8 cellular contexts compared by ENCODE assay signal in the genomic region with DNA sequence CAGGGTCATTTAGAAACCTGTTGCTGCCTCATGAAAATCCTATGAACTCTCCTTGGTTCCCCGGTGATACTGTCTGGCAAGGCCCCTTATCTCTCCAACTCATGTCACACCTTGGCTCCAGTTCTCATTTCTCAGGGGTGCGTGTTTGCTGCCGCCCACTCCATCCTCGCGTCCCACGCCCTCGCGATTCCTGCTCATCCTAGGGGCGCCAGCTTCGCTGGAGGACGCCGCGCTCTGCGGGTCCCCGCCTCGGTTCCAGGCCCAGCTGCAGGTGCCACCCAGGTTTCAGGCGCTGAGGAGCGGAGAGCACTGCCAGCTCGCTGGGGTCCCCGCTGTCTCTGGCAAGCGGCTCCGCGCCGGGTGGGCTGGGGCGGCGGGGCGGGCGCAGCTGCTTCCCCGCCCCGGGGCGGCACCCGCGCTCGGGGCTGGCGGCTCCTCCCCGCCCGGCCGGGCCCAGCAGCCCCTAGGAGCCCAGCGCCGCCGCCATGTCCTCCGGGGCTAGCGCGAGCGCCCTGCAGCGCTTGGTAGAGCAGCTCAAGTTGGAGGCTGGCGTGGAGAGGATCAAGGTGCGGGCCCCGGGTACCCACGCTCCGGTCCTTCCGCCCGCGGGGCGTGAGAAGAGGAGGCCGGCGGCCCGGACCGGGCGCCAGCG. TPM values are rescaled to one million over a fixed set of nuclear protein-coding genes. Genes with fewer than 3 reads are reported as not detected.
DNase-seq lines count a peak whose midpoint lies in the region; ATAC-seq and TF ChIP-seq lines count a peak whose summit lies in the region.

A gene (plus strand): TSS at position 456 of the 652 bp plus-strand sequence. CDS start 30 bp downstream, at position 486.

- H3K4me3 Mint-ChIP-seq in CD8-positive, alpha-beta T cell: peak within 1 kb of the TSS; percentile 95
- H3K4me3 Mint-ChIP-seq in activated T-helper 1 cell treated with anti-CD3 and anti-CD28 coated beads, Interleukin-12 subunit alpha, Interleukin-12 subunit beta, Interleukin-2, Interleukin-4 antibody, amounts not matched to agents 30 ng/mL and 10 ng/mL and 1 ng/mL, durations not matched to agents 14 hours and 24 hours and 36 hours: peak within 1 kb of the TSS; percentile 89
- peak within 1 kb of the TSS; percentile 88 to 98 (median 94) for H3K4me3 Mint-ChIP-seq in naive thymus-derived CD8-positive, alpha-beta T cell
- peak within 1 kb of the TSS; percentile 94 to 97 for H3K4me3 Mint-ChIP-seq in stimulated activated naive B cell treated with anti-CD40 and anti-IgM and Interleukin-4, amounts not matched to agents 10 μg/mL and 1 μg/mL and 100 μg/mL, for 72 hours

- H3K9me3 Mint-ChIP-seq in CD8-positive, alpha-beta T cell: no peaks in the 10 kb centered on the region
- H3K9me3 Mint-ChIP-seq in activated T-helper 1 cell treated with anti-CD3 and anti-CD28 coated beads, Interleukin-12 subunit alpha, Interleukin-12 subunit beta, Interleukin-2, Interleukin-4 antibody, amounts not matched to agents 30 ng/mL and 10 ng/mL and 1 ng/mL, durations not matched to agents 14 hours and 24 hours and 36 hours: no peaks in the 10 kb centered on the region
- H3K9me3 Mint-ChIP-seq in naive thymus-derived CD8-positive, alpha-beta T cell: no peaks in the 10 kb centered on the region
- no peaks in the 10 kb centered on the region for H3K9me3 Mint-ChIP-seq in stimulated activated naive B cell treated with anti-CD40 and anti-IgM and Interleukin-4, amounts not matched to agents 10 μg/mL and 1 μg/mL and 100 μg/mL, for 72 hours

- DNase-seq in CD8-positive, alpha-beta T cell: peak; percentile 48 to 82 (median 64)
- peak; percentile 65 for DNase-seq in GM19240 (ENCODE audit: insufficient read length, low spot score)
- peak; percentile 53 for DNase-seq in PC-3
- DNase-seq in activated T-helper 1 cell treated with anti-CD3 and anti-CD28 coated beads, Interleukin-12 subunit alpha, Interleukin-12 subunit beta, Interleukin-2, Interleukin-4 antibody, amounts not matched to agents 30 ng/mL and 10 ng/mL and 1 ng/mL, durations not matched to agents 14 hours and 24 hours and 36 hours (ENCODE audit: low spot score): peak; percentile 66
- peak; percentile 35 to 58 for DNase-seq in fibroblast of lung (ENCODE audit: low read depth in 2 of 2)
- DNase-seq in naive thymus-derived CD8-positive, alpha-beta T cell: peak; percentile 60 to 79 (median 72)
- DNase-seq in stimulated activated naive B cell treated with anti-CD40 and anti-IgM and Interleukin-4, amounts not matched to agents 10 μg/mL and 1 μg/mL and 100 μg/mL, for 72 hours: peak; percentile 66

- H3K79me2 ChIP-seq in PC-3 (ENCODE audit: low read length) (peaks cover 31% of the 10 kb centered on the region), fibroblast of lung (ENCODE audit: control insufficient read depth, insufficient read depth, low read length) (peaks cover 28% of the 10 kb centered on the region)

- intact Hi-C loops in CD8-positive, alpha-beta T cell (cut with DNase I, micrococcal nuclease): loop anchor here (1.0 to 10.0 kb wide), 8 partner anchors 30 to 1054 kb away; a partner anchor contains a TSS
- intact Hi-C loops in PC-3 (cut with micrococcal nuclease): no loop called here
- intact Hi-C loops in activated T-helper 1 cell treated with anti-CD3 and anti-CD28 coated beads, Interleukin-12 subunit alpha, Interleukin-12 subunit beta, Interleukin-2, Interleukin-4 antibody, amounts not matched to agents 30 ng/mL and 10 ng/mL and 1 ng/mL, durations not matched to agents 14 hours and 24 hours and 36 hours (cut with micrococcal nuclease): loop anchor here (1.0 to 10.0 kb wide), 7 partner anchors 30 to 826 kb away; a partner anchor contains a TSS

- no peaks in the 10 kb centered on the region for H3K9me2 ChIP-seq in PC-3 (replicated peaks; ENCODE audit: low read length)

- peak within 1 kb of the TSS; percentile 55 for H3K27ac ChIP-seq in CD8-positive, alpha-beta T cell (ENCODE audit: low read depth, low read length)
- H3K27ac ChIP-seq in PC-3 (ENCODE audit: low read length) (no peak within 1 kb of the TSS), fibroblast of lung (ENCODE audit: insufficient read depth, low read length) (peak within 1 kb of the TSS; percentile 69)

- no peaks in the 10 kb centered on the region for H3K9me3 ChIP-seq in CD8-positive, alpha-beta T cell (ENCODE audit: low read length)
- H3K9me3 ChIP-seq in PC-3 (ENCODE audit: low read length): no peaks in the 10 kb centered on the region
- H3K9me3 ChIP-seq in fibroblast of lung (ENCODE audit: control insufficient read depth, insufficient read depth, low read depth, low read length): no peaks in the 10 kb centered on the region

- peaks cover 24% of the 10 kb centered on the region for H3K4me1 ChIP-seq in CD8-positive, alpha-beta T cell (ENCODE audit: insufficient read depth, low read length)
- H3K4me1 ChIP-seq in PC-3 (ENCODE audit: insufficient read depth, low read length) (peaks cover 4% of the 10 kb centered on the region; the same call in 1 of the 2 replicates), fibroblast of lung (ENCODE audit: control insufficient read depth, extremely low read depth, insufficient read depth, low read length) (no peaks in the 10 kb centered on the region)

- no peak for TF ChIP-seq CTCF in CD8-positive, alpha-beta T cell (IDR thresholded peaks at IDR 0.05)
- TF ChIP-seq CTCF in PC-3 (conservative IDR thresholded peaks at IDR 0.05; ENCODE audit: low read depth, low read length) (no peak), fibroblast of lung (conservative IDR thresholded peaks at IDR 0.05 in 1 of 2, IDR thresholded peaks at IDR 0.05 in 1 of 2; ENCODE audit: low read depth in 1 of 2, low read length in 2 of 2) (no peak)

- H2AFZ ChIP-seq in PC-3 (ENCODE audit: low read length) (peak within 1 kb of the TSS; percentile 98), fibroblast of lung (ENCODE audit: low read length) (peak within 1 kb of the TSS; percentile 81)

- no peaks in the 10 kb centered on the region for H3K27me3 Mint-ChIP-seq in CD8-positive, alpha-beta T cell (ENCODE audit: low read depth)
- no peaks in the 10 kb centered on the region for H3K27me3 Mint-ChIP-seq in activated T-helper 1 cell treated with anti-CD3 and anti-CD28 coated beads, Interleukin-12 subunit alpha, Interleukin-12 subunit beta, Interleukin-2, Interleukin-4 antibody, amounts not matched to agents 30 ng/mL and 10 ng/mL and 1 ng/mL, durations not matched to agents 14 hours and 24 hours and 36 hours (ENCODE audit: insufficient read depth)
- no peaks in the 10 kb centered on the region for H3K27me3 Mint-ChIP-seq in naive thymus-derived CD8-positive, alpha-beta T cell
- no peaks in the 10 kb centered on the region for H3K27me3 Mint-ChIP-seq in stimulated activated naive B cell treated with anti-CD40 and anti-IgM and Interleukin-4, amounts not matched to agents 10 μg/mL and 1 μg/mL and 100 μg/mL, for 72 hours

- peak; percentile 95 for ATAC-seq in CD8-positive, alpha-beta T cell
- peak; percentile 76 for ATAC-seq in HG03442 (IDR thresholded peaks at IDR 0.05; ENCODE audit: unreplicated experiment)
- peak; percentile 90 for ATAC-seq in PC-3
- ATAC-seq in naive thymus-derived CD8-positive, alpha-beta T cell: peak; percentile 92 to 93
- peak; percentile 91 to 92 for ATAC-seq in stimulated activated naive B cell treated with anti-CD40 and anti-IgM and Interleukin-4, amounts not matched to agents 10 μg/mL and 1 μg/mL and 100 μg/mL, for 72 hours (replicated peaks)

- no peaks in the 10 kb centered on the region for H3K27me3 ChIP-seq in CD8-positive, alpha-beta T cell (ENCODE audit: insufficient read depth, low read length)
- H3K27me3 ChIP-seq in PC-3 (ENCODE audit: low read length) (no peaks in the 10 kb centered on the region), fibroblast of lung (ENCODE audit: control insufficient read depth, insufficient read depth, low read length) (no peaks in the 10 kb centered on the region)

- H3K4me3 ChIP-seq in CD8-positive, alpha-beta T cell (ENCODE audit: low read depth, low read length): peak within 1 kb of the TSS; percentile 95
- peak within 1 kb of the TSS; percentile 83 for H3K4me3 ChIP-seq in PC-3 (ENCODE audit: low read length)
- peak within 1 kb of the TSS; percentile 64 to 87 (median 68) for H3K4me3 ChIP-seq in fibroblast of lung (replicated peaks in 1 of 4; ENCODE audit: control extremely low read depth in 1 of 4, insufficient read depth in 1 of 4, low read depth in 3 of 4, low read length in 4 of 4)

- peaks cover 10% of the 10 kb centered on the region for H3K36me3 Mint-ChIP-seq in CD8-positive, alpha-beta T cell
- peaks cover 16% of the 10 kb centered on the region for H3K36me3 Mint-ChIP-seq in activated T-helper 1 cell treated with anti-CD3 and anti-CD28 coated beads, Interleukin-12 subunit alpha, Interleukin-12 subunit beta, Interleukin-2, Interleukin-4 antibody, amounts not matched to agents 30 ng/mL and 10 ng/mL and 1 ng/mL, durations not matched to agents 14 hours and 24 hours and 36 hours (ENCODE audit: low read depth)
- H3K36me3 Mint-ChIP-seq in naive thymus-derived CD8-positive, alpha-beta T cell: peaks cover 0 to 4% (median 3%) of the 10 kb centered on the region in 3 donors
- H3K36me3 Mint-ChIP-seq in stimulated activated naive B cell treated with anti-CD40 and anti-IgM and Interleukin-4, amounts not matched to agents 10 μg/mL and 1 μg/mL and 100 μg/mL, for 72 hours: peaks cover 7 to 11% of the 10 kb centered on the region in 2 donors

- POLR2A ChIA-PET in CD8-positive, alpha-beta T cell (lab: Charles Lee): interaction anchor here (0.7 to 3.3 kb wide), 2 partner anchors 27 to 30 kb away, joined by 3 to 16 read pairs; a partner anchor contains a TSS
- POLR2A ChIA-PET in PC-3 (lab: Charles Lee; ENCODE audit: unreplicated experiment): no interaction called here
- POLR2A ChIA-PET in naive thymus-derived CD8-positive, alpha-beta T cell (lab: Charles Lee): interaction anchor here (0.8 to 1.3 kb wide), 2 partner anchors 30 to 31 kb away, joined by 3 to 17 read pairs; a partner anchor contains a TSS

- H3K27ac Mint-ChIP-seq in CD8-positive, alpha-beta T cell: peak within 1 kb of the TSS; percentile 92
- H3K27ac Mint-ChIP-seq in activated T-helper 1 cell treated with anti-CD3 and anti-CD28 coated beads, Interleukin-12 subunit alpha, Interleukin-12 subunit beta, Interleukin-2, Interleukin-4 antibody, amounts not matched to agents 30 ng/mL and 10 ng/mL and 1 ng/mL, durations not matched to agents 14 hours and 24 hours and 36 hours: peak within 1 kb of the TSS; percentile 89
- peak within 1 kb of the TSS; percentile 80 to 96 (median 92) for H3K27ac Mint-ChIP-seq in naive thymus-derived CD8-positive, alpha-beta T cell
- peak within 1 kb of the TSS; percentile 95 for H3K27ac Mint-ChIP-seq in stimulated activated naive B cell treated with anti-CD40 and anti-IgM and Interleukin-4, amounts not matched to agents 10 μg/mL and 1 μg/mL and 100 μg/mL, for 72 hours

- H3K4me2 ChIP-seq in PC-3 (ENCODE audit: low read length) (peak within 1 kb of the TSS; percentile 94), fibroblast of lung (ENCODE audit: extremely low read depth, insufficient read depth, low read length) (peak within 1 kb of the TSS; percentile 94)

- no peaks in the 10 kb centered on the region for H3F3A ChIP-seq in PC-3 (ENCODE audit: low read length, unreplicated experiment)

- TSS peak; percentile 65 for BruUV-seq in PC-3 (replicated peaks; lab: Mats Ljungman, UMichigan)

- no peaks in the 10 kb centered on the region for H3K36me3 ChIP-seq in CD8-positive, alpha-beta T cell (ENCODE audit: insufficient read depth, low read length)
- H3K36me3 ChIP-seq in PC-3 (ENCODE audit: low read depth, low read length): no peaks in the 10 kb centered on the region
- H3K36me3 ChIP-seq in fibroblast of lung (ENCODE audit: control insufficient read depth, insufficient read depth, low read length): no peaks in the 10 kb centered on the region

- H3K4me1 Mint-ChIP-seq in CD8-positive, alpha-beta T cell (ENCODE audit: low read depth): peaks cover 40% of the 10 kb centered on the region
- H3K4me1 Mint-ChIP-seq in activated T-helper 1 cell treated with anti-CD3 and anti-CD28 coated beads, Interleukin-12 subunit alpha, Interleukin-12 subunit beta, Interleukin-2, Interleukin-4 antibody, amounts not matched to agents 30 ng/mL and 10 ng/mL and 1 ng/mL, durations not matched to agents 14 hours and 24 hours and 36 hours (ENCODE audit: low read depth): peaks cover 34% of the 10 kb centered on the region
- H3K4me1 Mint-ChIP-seq in naive thymus-derived CD8-positive, alpha-beta T cell: peaks cover 21 to 42% (median 33%) of the 10 kb centered on the region in 4 donors
- peaks cover 25 to 33% of the 10 kb centered on the region in 2 donors for H3K4me1 Mint-ChIP-seq in stimulated activated naive B cell treated with anti-CD40 and anti-IgM and Interleukin-4, amounts not matched to agents 10 μg/mL and 1 μg/mL and 100 μg/mL, for 72 hours

- H4K20me1 ChIP-seq in PC-3 (ENCODE audit: low read length): no peaks in the 10 kb centered on the region
- no peaks in the 10 kb centered on the region for H4K20me1 ChIP-seq in fibroblast of lung (ENCODE audit: control insufficient read depth, extremely low read depth, insufficient read depth, low read length)

- H3K9ac ChIP-seq in PC-3 (ENCODE audit: low read length) (peak within 1 kb of the TSS; percentile 56), fibroblast of lung (ENCODE audit: insufficient read depth, low read length) (peak within 1 kb of the TSS; percentile 65)

- CTCF ChIA-PET in CD8-positive, alpha-beta T cell (lab: Charles Lee): no interaction called here
- CTCF ChIA-PET in PC-3 (lab: Charles Lee): no interaction called here

RNA-seq across cellular contexts. Expression of the gene that starts here (rescaled TPM):
- 1 to 10 TPM; 1.6 to 2.6 TPM for total RNA-seq in CD8-positive, alpha-beta T cell
- total RNA-seq in PC-3 (2014; rRNA removed) (27.1 and 50.7 TPM in 2 replicates), fibroblast of lung (54.4 and 64.1 TPM in 2 replicates)
- 30.7 and 35.4 TPM in 2 replicates for total RNA-seq in activated T-helper 1 cell treated with anti-CD3 and anti-CD28 coated beads, Interleukin-12 subunit alpha, Interleukin-12 subunit beta, Interleukin-2, Interleukin-4 antibody, amounts not matched to agents 30 ng/mL and 10 ng/mL and 1 ng/mL, durations not matched to agents 14 hours and 24 hours and 36 hours
- 109 and 129 TPM in 2 replicates for polyA plus RNA-seq in fibroblast of lung
- 80.1 and 92.7 TPM in 2 replicates for polyA plus RNA-seq in fibroblast of lung (2012)
- polyA minus RNA-seq in fibroblast of lung (ENCODE audit: low replicate concordance): 7.1 and 12.7 TPM in 2 replicates
- 10 to 100 TPM; 10.8 to 12.7 TPM for total RNA-seq in naive thymus-derived CD8-positive, alpha-beta T cell
- 10 to 100 TPM; 20.9 to 26.4 (median 22.7) TPM for polyA plus RNA-seq in naive thymus-derived CD8-positive, alpha-beta T cell
